8 cellular contexts compared by ENCODE assay signal in the genomic region with DNA sequence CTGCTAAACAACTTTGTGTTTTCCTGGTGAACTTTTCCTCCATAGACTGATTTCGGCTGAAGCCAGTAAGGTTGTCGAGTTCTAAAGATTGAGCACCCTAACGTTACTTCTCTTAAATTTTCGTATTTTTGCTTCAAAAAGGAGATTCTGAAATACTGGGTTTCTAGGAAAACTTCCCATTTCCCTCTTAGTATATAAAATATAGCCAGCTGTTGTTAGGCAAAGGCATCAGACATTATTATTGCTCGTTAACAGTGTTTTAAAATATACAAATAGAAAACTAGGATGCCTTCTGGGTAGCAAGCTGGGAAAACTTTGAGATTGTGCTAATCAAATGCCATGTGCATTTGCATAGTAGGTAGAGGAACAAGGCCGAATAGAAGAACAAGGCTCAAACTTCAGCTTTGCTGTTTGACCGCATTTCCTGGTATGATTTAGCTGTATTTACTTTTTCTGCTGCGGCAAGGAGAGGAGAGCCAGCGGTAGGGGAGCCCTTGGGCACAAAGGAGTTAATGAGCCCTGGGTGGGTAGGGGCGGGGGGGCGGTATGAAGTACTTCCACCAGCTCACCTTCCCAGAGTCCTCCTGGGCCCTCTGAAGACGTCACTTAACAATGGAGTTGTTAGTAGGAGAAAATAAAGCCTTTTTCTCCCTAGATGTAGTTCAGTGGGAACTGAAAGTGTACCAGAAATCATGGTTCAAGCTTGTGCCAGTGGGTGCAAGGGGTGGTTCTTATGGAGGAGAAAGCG.
DNase-seq lines count a peak whose midpoint lies in the region; ATAC-seq, FAIRE-seq and TF ChIP-seq lines count a peak whose summit lies in the region.

No MANE protein-coding gene starts in this region.

- peak; percentile 46 for DNase-seq in GM19239 (ENCODE audit: insufficient read length, low spot score)
- DNase-seq in NCI-H1048 (lab: John Stamatoyannopoulos, UW) = peak; percentile 63
- peak; percentile 73 for DNase-seq in activated CD8-positive, alpha-beta T cell treated with anti-CD3 and anti-CD28 coated beads for 36 hours
- DNase-seq in mesothelial cell of epicardium (ENCODE audit: low spot score in 2 of 2, unreplicated experiment in 2 of 2) = no peak
- DNase-seq in amniotic stem cell (lab: John Stamatoyannopoulos, UW) = no peak
- no peak for DNase-seq in NCI-H187 treated with DMSO at 0.1 percent for 48 hours (lab: John Stamatoyannopoulos, UW)

- peak; percentile 80 for FAIRE-seq in GM19239 (lab: Jason Lieb, UNC)

- POLR2A ChIA-PET in activated CD8-positive, alpha-beta T cell treated with anti-CD3 and anti-CD28 coated beads for 36 hours (lab: Charles Lee) = interaction anchor here (0.6 to 0.9 kb wide), 4 partner anchors 16 to 161 kb away, joined by 3 to 4 read pairs (median 3); no protein-coding TSS in a partner anchor

- peak overlapping the region in 10 of 11 experiments; percentile 28 to 79 (median 73); a peak in 19 of 22 replicates for H3K27ac ChIP-seq in BLaER1 treated with 17β-estradiol and CSF1 and Interleukin-3, amounts not matched to agents 10 nM and 100 nM

- H3K27me3 Mint-ChIP-seq in activated CD8-positive, alpha-beta T cell treated with anti-CD3 and anti-CD28 coated beads for 36 hours = no peaks in the 10 kb centered on the region
- no peaks in the 10 kb centered on the region for H3K27me3 Mint-ChIP-seq in mesothelial cell of epicardium (ENCODE audit: low read depth)

- peaks cover 38 to 87% (median 65%) of the 10 kb centered on the region in 10 experiments for H3K4me1 ChIP-seq in BLaER1 treated with 17β-estradiol and CSF1 and Interleukin-3, amounts not matched to agents 10 nM and 100 nM

- intact Hi-C loops in activated CD8-positive, alpha-beta T cell treated with anti-CD3 and anti-CD28 coated beads for 36 hours (cut with micrococcal nuclease) = no loop called here

- H3K4me1 Mint-ChIP-seq in activated CD8-positive, alpha-beta T cell treated with anti-CD3 and anti-CD28 coated beads for 36 hours (ENCODE audit: low read depth) = peaks cover 49% of the 10 kb centered on the region
- H3K4me1 Mint-ChIP-seq in mesothelial cell of epicardium = peaks cover 44% of the 10 kb centered on the region

- H3K27me3 ChIP-seq in BLaER1 treated with 17β-estradiol and CSF1 and Interleukin-3, amounts not matched to agents 10 nM and 100 nM = no peaks in the 10 kb centered on the region

- peak overlapping the region in 9 of 11 experiments; percentile 52 to 76 (median 67); a peak in 17 of 22 replicates for H3K9ac ChIP-seq in BLaER1 treated with 17β-estradiol and CSF1 and Interleukin-3, amounts not matched to agents 10 nM and 100 nM

- peaks cover 11% of the 10 kb centered on the region for H3K36me3 Mint-ChIP-seq in activated CD8-positive, alpha-beta T cell treated with anti-CD3 and anti-CD28 coated beads for 36 hours (ENCODE audit: low read depth)
- H3K36me3 Mint-ChIP-seq in mesothelial cell of epicardium = peaks cover 2% of the 10 kb centered on the region

- ATAC-seq in activated CD8-positive, alpha-beta T cell treated with anti-CD3 and anti-CD28 coated beads for 36 hours = peak; percentile 82
- ATAC-seq in HG03571 (IDR thresholded peaks at IDR 0.05; ENCODE audit: unreplicated experiment) = no peak

- no peak for TF ChIP-seq CTCF in activated CD8-positive, alpha-beta T cell treated with anti-CD3 and anti-CD28 coated beads for 36 hours (IDR thresholded peaks at IDR 0.05)
- TF ChIP-seq CTCF in mesothelial cell of epicardium (IDR thresholded peaks at IDR 0.05; ENCODE audit: unreplicated experiment) = no peak

- H3K9me3 ChIP-seq in BLaER1 treated with 17β-estradiol and CSF1 and Interleukin-3, amounts not matched to agents 10 nM and 100 nM (replicated peaks in 1 of 11) = peaks cover 0 to 4% (median 0%) of the 10 kb centered on the region in 11 experiments; a peak in 1 of 22 replicates

- H3K27ac Mint-ChIP-seq in activated CD8-positive, alpha-beta T cell treated with anti-CD3 and anti-CD28 coated beads for 36 hours = peak overlapping the region; percentile 43
- peak overlapping the region; percentile 96 for H3K27ac Mint-ChIP-seq in mesothelial cell of epicardium

- peak overlapping the region in 5 of 10 experiments; percentile 2 to 31 (median 27); a peak in 5 of 20 replicates for H3K4me3 ChIP-seq in BLaER1 treated with 17β-estradiol and CSF1 and Interleukin-3, amounts not matched to agents 10 nM and 100 nM

- H4K20me1 ChIP-seq in BLaER1 treated with 17β-estradiol and CSF1 and Interleukin-3, amounts not matched to agents 10 nM and 100 nM = peaks cover 0 to 61% (median 0%) of the 10 kb centered on the region in 11 experiments; a peak in 4 of 22 replicates

- H3K9me3 Mint-ChIP-seq in activated CD8-positive, alpha-beta T cell treated with anti-CD3 and anti-CD28 coated beads for 36 hours = no peaks in the 10 kb centered on the region
- no peaks in the 10 kb centered on the region for H3K9me3 Mint-ChIP-seq in mesothelial cell of epicardium

- H3K4me3 Mint-ChIP-seq in activated CD8-positive, alpha-beta T cell treated with anti-CD3 and anti-CD28 coated beads for 36 hours = peak overlapping the region; percentile 34
- H3K4me3 Mint-ChIP-seq in mesothelial cell of epicardium = no peak overlapping the region

- CTCF ChIA-PET in activated CD8-positive, alpha-beta T cell treated with anti-CD3 and anti-CD28 coated beads for 36 hours (lab: Charles Lee) = interaction anchor here (0.7 to 3.2 kb wide), 12 partner anchors 9 to 371 kb away, joined by 3 to 32 read pairs (median 3); no protein-coding TSS in a partner anchor

- peak overlapping the region; percentile 75 to 87 (median 79) for H3K4me2 ChIP-seq in BLaER1 treated with 17β-estradiol and CSF1 and Interleukin-3, amounts not matched to agents 10 nM and 100 nM

- H3K36me3 ChIP-seq in BLaER1 treated with 17β-estradiol and CSF1 and Interleukin-3, amounts not matched to agents 10 nM and 100 nM = peaks cover 0 to 65% (median 22%) of the 10 kb centered on the region in 11 experiments; a peak in 16 of 22 replicates

Comparison
In these comparisons a context has a peak if more than half of its experiments do, and no peak if none do; other contexts are left out.
1. DNase-seq: peak in GM19239 (single experiment), NCI-H1048 (single experiment) and activated CD8-positive, alpha-beta T cell treated with anti-CD3 and anti-CD28 coated beads for 36 hours (single experiment); none in mesothelial cell of epicardium (0 of 2), amniotic stem cell (single experiment) and NCI-H187 treated with DMSO at 0.1 percent for 48 hours (single experiment).